ENCODE assay signal across 19 cellular contexts in the genomic region with DNA sequence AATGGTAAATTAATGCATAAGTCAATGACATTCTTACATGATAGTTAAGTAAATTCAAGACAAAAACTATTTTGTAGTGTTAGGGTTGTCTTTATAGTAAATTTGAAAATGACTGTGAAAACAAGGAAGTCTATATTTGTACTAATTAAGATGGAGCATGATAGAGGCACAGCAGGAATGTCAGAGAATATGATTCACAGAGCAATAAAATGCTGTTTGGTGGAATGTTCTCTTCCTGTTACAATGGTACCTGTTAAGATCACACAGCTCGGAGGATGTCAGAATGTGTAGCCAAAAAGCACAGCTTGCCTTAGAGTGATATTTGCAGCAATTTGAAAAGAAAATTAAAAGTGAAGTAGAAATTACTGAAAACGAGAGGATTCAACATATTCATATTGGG.
DNase-seq lines count a peak whose midpoint lies in the region; ATAC-seq, FAIRE-seq and TF ChIP-seq lines count a peak whose summit lies in the region.
"Had no signal": no experiment of that assay in that cellular context is flagged by ENCODE, and none has a peak within 500 bp of the region (broad histone marks: within the 10 kb centered on the region; RNA-seq: fewer than 3 reads in every experiment).

No MANE protein-coding gene starts in this region.

- no peaks in the 10 kb centered on the region for H3K27me3 Mint-ChIP-seq in activated CD4-positive, alpha-beta memory T cell treated with anti-CD3 and anti-CD28 coated beads for 36 hours
- H3K27me3 Mint-ChIP-seq: CD4-positive, alpha-beta T cell had no signal

- peaks cover 4% of the 10 kb centered on the region for H3K9me3 Mint-ChIP-seq in activated CD4-positive, alpha-beta memory T cell treated with anti-CD3 and anti-CD28 coated beads for 36 hours
- H3K9me3 Mint-ChIP-seq: GM23338, H9 had no signal

- no peaks in the 10 kb centered on the region for H3K4me1 ChIP-seq in foreskin keratinocyte
- H3K4me1 ChIP-seq: BLaER1 treated with 17β-estradiol and CSF1 and Interleukin-3, amounts not matched to agents 10 nM and 100 nM had no signal

- CTCF ChIA-PET in activated CD4-positive, alpha-beta memory T cell treated with anti-CD3 and anti-CD28 coated beads for 36 hours (lab: Charles Lee) = no interaction called here

- no peak for TF ChIP-seq CTCF in foreskin keratinocyte (conservative IDR thresholded peaks at IDR 0.05)

- FAIRE-seq in H54 (lab: Jason Lieb, UNC) = peak; percentile 53
- FAIRE-seq: G401.6, GM12891, HepG2 had no signal

- intact Hi-C loops in activated CD4-positive, alpha-beta memory T cell treated with anti-CD3 and anti-CD28 coated beads for 36 hours (cut with micrococcal nuclease) = no loop called here

- no peak overlapping the region for H3K27ac ChIP-seq in foreskin keratinocyte
- H3K27ac ChIP-seq: 22Rv1; BLaER1 treated with 17β-estradiol and CSF1 and Interleukin-3, amounts not matched to agents 10 nM and 100 nM had no signal

- TF ChIP-seq POLR2A in H54 (IDR thresholded peaks at IDR 0.05; ENCODE audit: low read depth, low read length) = no peak

- POLR2A ChIA-PET in activated CD4-positive, alpha-beta memory T cell treated with anti-CD3 and anti-CD28 coated beads for 36 hours (lab: Charles Lee) = no interaction called here

- no peaks in the 10 kb centered on the region for H3K27me3 ChIP-seq in foreskin keratinocyte
- H3K27me3 ChIP-seq: BLaER1 treated with 17β-estradiol and CSF1 and Interleukin-3, amounts not matched to agents 10 nM and 100 nM had no signal

- peak; percentile 1 for DNase-seq in SIG-M5 treated with dmso at 0.1 percent for 504 hours (lab: John Stamatoyannopoulos, UW; ENCODE audit: unreplicated experiment)
- no peak for DNase-seq in SIG-M5 (lab: John Stamatoyannopoulos, UW)
- DNase-seq in H54 (ENCODE audit: insufficient read length, low spot score) = peak; percentile 2
- peak; percentile 25 for DNase-seq in NCI-H69 (lab: John Stamatoyannopoulos, UW)
- peak in 1 of 2 donors; percentile 41 for DNase-seq in foreskin keratinocyte
- no peak for DNase-seq in NCI-H526 (lab: John Stamatoyannopoulos, UW)
- no peak for DNase-seq in activated CD4-positive, alpha-beta T cell treated with anti-CD3 and anti-CD28 coated beads, Interleukin-2, amount 50 U/mL, for 1 hour
- DNase-seq in activated CD4-positive, alpha-beta memory T cell treated with anti-CD3 and anti-CD28 coated beads for 36 hours = no peak
- DNase-seq: ACHN; Calu3; CD4-positive, alpha-beta T cell; DMS 273 treated with DMSO at 0.1 percent for 48 hours; H9 had no signal

- no peaks in the 10 kb centered on the region for H3K36me3 Mint-ChIP-seq in activated CD4-positive, alpha-beta memory T cell treated with anti-CD3 and anti-CD28 coated beads for 36 hours

- ATAC-seq in foreskin keratinocyte = peak; percentile 47
- ATAC-seq: GM23338, HepG2 had no signal

- H3K4me3 Mint-ChIP-seq in activated CD4-positive, alpha-beta memory T cell treated with anti-CD3 and anti-CD28 coated beads for 36 hours = no peak overlapping the region
- H3K4me3 Mint-ChIP-seq: CD4-positive, alpha-beta T cell; GM23338; H9 had no signal

- H3K27ac Mint-ChIP-seq in activated CD4-positive, alpha-beta memory T cell treated with anti-CD3 and anti-CD28 coated beads for 36 hours = no peak overlapping the region
- H3K27ac Mint-ChIP-seq: CD4-positive, alpha-beta T cell; GM23338; H9 had no signal

- H3K4me1 Mint-ChIP-seq in activated CD4-positive, alpha-beta memory T cell treated with anti-CD3 and anti-CD28 coated beads for 36 hours (ENCODE audit: low read depth) = no peaks in the 10 kb centered on the region

Comparison
In these comparisons a context has a peak if more than half of its experiments do, and no peak if none do; other contexts are left out.
1. DNase-seq: peak in SIG-M5 treated with dmso at 0.1 percent for 504 hours (single experiment), H54 (single experiment) and NCI-H69 (single experiment); none in SIG-M5 (single experiment), NCI-H526 (0 of 2), activated CD4-positive, alpha-beta T cell treated with anti-CD3 and anti-CD28 coated beads, Interleukin-2, amount 50 U/mL, for 1 hour (single experiment) and activated CD4-positive, alpha-beta memory T cell treated with anti-CD3 and anti-CD28 coated beads for 36 hours (single experiment).